Comparison of ENCODE assay signal across 29 cellular contexts in the genomic region with DNA sequence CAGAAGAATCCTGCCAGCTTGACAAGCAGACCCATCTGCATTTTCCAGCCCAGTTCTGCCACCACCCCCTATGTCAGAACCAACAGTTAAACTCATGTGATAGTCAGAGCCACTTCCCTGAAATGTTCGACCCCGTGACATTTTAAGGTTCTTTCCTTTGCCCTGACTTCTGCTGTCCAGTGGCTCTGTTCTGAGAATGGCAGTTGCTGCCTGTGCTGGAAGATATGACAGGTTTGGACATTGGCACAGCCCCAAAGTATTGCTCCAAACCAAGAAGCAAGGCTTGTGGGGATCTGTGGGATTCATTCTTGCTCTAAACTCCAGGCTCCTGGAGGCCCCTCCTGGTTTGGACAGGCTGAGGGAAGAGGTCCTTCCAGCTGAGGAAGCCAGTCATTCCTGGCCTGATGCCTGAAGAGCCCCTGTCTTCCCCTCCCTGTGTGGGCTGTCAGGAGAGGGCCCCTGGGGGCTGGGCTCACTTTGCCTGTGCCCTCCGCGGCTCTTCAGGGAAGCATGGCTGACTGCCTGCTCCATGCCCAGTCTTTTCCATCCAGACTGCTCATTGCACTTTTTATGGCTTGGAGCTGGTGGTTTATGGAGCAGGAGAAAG.
DNase-seq lines count a peak whose midpoint lies in the region; ATAC-seq and TF ChIP-seq lines count a peak whose summit lies in the region.
"Had no signal": no experiment of that assay in that cellular context is flagged by ENCODE, and none has a peak within 500 bp of the region (broad histone marks: within the 10 kb centered on the region; RNA-seq: fewer than 3 reads in every experiment).

No MANE protein-coding gene starts in this region.

- intact Hi-C loops in left ventricle myocardium inferior (cut with micrococcal nuclease): no loop called here
- intact Hi-C loops in upper lobe of right lung (cut with DNase I): no loop called here

- peak overlapping the region in 4 of 5 experiments; percentile 5 to 91 (median 53) for H3K27ac Mint-ChIP-seq in brain
- H3K27ac Mint-ChIP-seq: activated B cell treated with CpG ODN at 0.5 μM for 24 hours; activated CD8-positive, alpha-beta memory T cell treated with anti-CD3 and anti-CD28 coated beads, Interleukin-2, amount 10 ng/mL, durations not matched to agents 7 days and 5 days; activated naive CD4-positive, alpha-beta T cell treated with anti-CD3 and anti-CD28 coated beads for 36 hours; B cell; CD8-positive, alpha-beta T cell had no signal

- H3K4me1 Mint-ChIP-seq in brain: peaks cover 89% of the 10 kb centered on the region
- H3K4me1 Mint-ChIP-seq: activated B cell treated with CpG ODN at 0.5 μM for 24 hours, B cell had no signal

- H3K4me3 ChIP-seq in left ventricle myocardium inferior: no peak overlapping the region
- H3K4me3 ChIP-seq in right atrium auricular region: no peak overlapping the region
- no peak overlapping the region for H3K4me3 ChIP-seq in upper lobe of right lung
- H3K4me3 ChIP-seq: body of pancreas, GM23248, hepatocyte, skin epidermis, thoracic aorta, vagina had no signal

- H3K36me3 ChIP-seq in left ventricle myocardium inferior: no peaks in the 10 kb centered on the region
- no peaks in the 10 kb centered on the region for H3K36me3 ChIP-seq in right atrium auricular region
- no peaks in the 10 kb centered on the region for H3K36me3 ChIP-seq in upper lobe of right lung
- H3K36me3 ChIP-seq: thoracic aorta, vagina had no signal

- peak; percentile 37 for ATAC-seq in upper lobe of right lung
- ATAC-seq in GM18858 (IDR thresholded peaks at IDR 0.05; ENCODE audit: unreplicated experiment): no peak
- ATAC-seq: activated CD8-positive, alpha-beta memory T cell treated with anti-CD3 and anti-CD28 coated beads, Interleukin-2, amount 10 ng/mL, durations not matched to agents 7 days and 5 days; body of pancreas; CD8-positive, alpha-beta T cell had no signal

- peaks cover 5% of the 10 kb centered on the region for H3K4me1 ChIP-seq in left ventricle myocardium inferior
- H3K4me1 ChIP-seq in right atrium auricular region: peaks cover 0 to 8% of the 10 kb centered on the region in 2 donors
- no peaks in the 10 kb centered on the region for H3K4me1 ChIP-seq in upper lobe of right lung
- H3K4me1 ChIP-seq: body of pancreas had no signal

- H3K27me3 ChIP-seq in left ventricle myocardium inferior (ENCODE audit: low read depth) (no peaks in the 10 kb centered on the region), right atrium auricular region (no peaks in the 10 kb centered on the region), upper lobe of right lung (no peaks in the 10 kb centered on the region)
- H3K27me3 ChIP-seq: body of pancreas, vagina had no signal

- H3K4me3 Mint-ChIP-seq in brain: peak overlapping the region in 1 of 5 experiments; percentile 3
- H3K4me3 Mint-ChIP-seq: activated B cell treated with CpG ODN at 0.5 μM for 24 hours; activated CD8-positive, alpha-beta memory T cell treated with anti-CD3 and anti-CD28 coated beads, Interleukin-2, amount 10 ng/mL, durations not matched to agents 7 days and 5 days; activated naive CD4-positive, alpha-beta T cell treated with anti-CD3 and anti-CD28 coated beads for 36 hours; B cell; CD8-positive, alpha-beta T cell had no signal

- H3K27me3 Mint-ChIP-seq in brain: peaks cover 3% of the 10 kb centered on the region
- H3K27me3 Mint-ChIP-seq: activated B cell treated with CpG ODN at 0.5 μM for 24 hours, B cell had no signal

- no peaks in the 10 kb centered on the region for H3K9me3 ChIP-seq in left ventricle myocardium inferior (replicated peaks)
- H3K9me3 ChIP-seq in right atrium auricular region: no peaks in the 10 kb centered on the region
- no peaks in the 10 kb centered on the region for H3K9me3 ChIP-seq in upper lobe of right lung
- H3K9me3 ChIP-seq: body of pancreas, thoracic aorta, vagina had no signal

- H3K9me3 Mint-ChIP-seq in brain: no peaks in the 10 kb centered on the region
- H3K9me3 Mint-ChIP-seq: activated B cell treated with CpG ODN at 0.5 μM for 24 hours; activated naive CD4-positive, alpha-beta T cell treated with anti-CD3 and anti-CD28 coated beads for 36 hours; CD8-positive, alpha-beta T cell had no signal

- no peaks in the 10 kb centered on the region for H3K36me3 Mint-ChIP-seq in brain
- H3K36me3 Mint-ChIP-seq: activated CD8-positive, alpha-beta memory T cell treated with anti-CD3 and anti-CD28 coated beads, Interleukin-2, amount 10 ng/mL, durations not matched to agents 7 days and 5 days; CD8-positive, alpha-beta T cell had no signal

- no peak for TF ChIP-seq CTCF in left ventricle myocardium inferior (IDR thresholded peaks at IDR 0.05; ENCODE audit: borderline replicate concordance)
- TF ChIP-seq CTCF in right atrium auricular region (IDR thresholded peaks at IDR 0.05): no peak
- TF ChIP-seq CTCF in brain (conservative IDR thresholded peaks at IDR 0.05): no peak
- no peak for TF ChIP-seq CTCF in upper lobe of right lung (IDR thresholded peaks at IDR 0.05)

- H3K27ac ChIP-seq in left ventricle myocardium inferior (replicated peaks) (no peak overlapping the region), right atrium auricular region (no peak overlapping the region), upper lobe of right lung (no peak overlapping the region)
- H3K27ac ChIP-seq: body of pancreas, GM23248, hepatocyte, RWPE1, thoracic aorta, vagina had no signal

- DNase-seq in left ventricle myocardium inferior (peak; percentile 11), right atrium auricular region (ENCODE audit: low spot score) (no peak), myocyte (ENCODE audit: low read depth) (peak; percentile 6), upper lobe of right lung (no peak), HPDE6-E6E7 (ENCODE audit: extremely low spot score) (no peak), NOMO-1 treated with DMSO at 0.1 percent for 48 hours (lab: John Stamatoyannopoulos, UW; ENCODE audit: unreplicated experiment) (no peak)
- DNase-seq: activated B cell treated with CpG ODN at 0.5 μM for 24 hours; activated CD8-positive, alpha-beta memory T cell treated with anti-CD3 and anti-CD28 coated beads, Interleukin-2, amount 10 ng/mL, durations not matched to agents 7 days and 5 days; activated naive CD4-positive, alpha-beta T cell treated with anti-CD3 and anti-CD28 coated beads for 36 hours; activated T-cell treated with anti-CD3 and anti-CD28 coated beads, Interleukin-2, amount 50 U/mL, for 48 hours; CD8-positive, alpha-beta T cell; GM23248; kidney glomerular epithelial cell; mesendoderm; NCI-H1048; NCI-H1694 treated with DMSO at 0.1 percent for 48 hours; NCI-H2171; NCI-H510A; stimulated activated naive CD4-positive, alpha-beta T cell treated with Interleukin-2 at 50 U/mL for 16 hours; T1000 had no signal

Comparison
In these comparisons a context has a peak if more than half of its experiments do, and no peak if none do; other contexts are left out.
1. DNase-seq: peak in left ventricle myocardium inferior (single experiment) and myocyte (single experiment); none in right atrium auricular region (single experiment), upper lobe of right lung (single experiment), HPDE6-E6E7 (single experiment) and NOMO-1 treated with DMSO at 0.1 percent for 48 hours (single experiment).